ENCODE assay signal across 1 cellular context in the genomic region with DNA sequence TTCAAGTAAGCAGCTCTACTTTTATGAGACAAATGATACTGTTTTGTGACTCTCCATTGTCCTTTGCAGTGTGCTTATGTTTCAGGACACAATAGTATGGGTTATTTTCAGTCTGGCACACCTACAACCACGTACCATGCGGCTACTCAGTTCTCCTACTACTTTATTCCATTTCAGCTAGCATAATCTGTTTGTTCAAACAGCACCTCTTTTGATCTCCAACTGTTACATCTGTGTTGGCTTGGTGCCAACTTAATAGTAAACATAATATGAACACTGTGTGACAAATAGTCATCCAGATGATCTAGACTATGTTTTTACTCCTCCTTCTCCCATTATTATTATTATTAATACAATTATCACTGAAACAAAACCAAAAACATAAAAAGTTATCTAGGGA.
TF ChIP-seq lines count a peak whose summit lies in the region.

No MANE protein-coding gene starts in this region.

TF ChIP-seq in H1, 55 proteins besides CTCF, POLR2A, EP300 and RAD21:
- TF ChIP-seq TAF1 (IDR thresholded peaks at IDR 0.05; ENCODE audit: low read depth, low read length) (no peak), CHD7 (IDR thresholded peaks at IDR 0.05; ENCODE audit: insufficient replicate concordance, low read length) (no peak), JUND (IDR thresholded peaks at IDR 0.05; ENCODE audit: low read length) (no peak), USF2 (IDR thresholded peaks at IDR 0.05; ENCODE audit: low read length) (no peak), SIX5 (IDR thresholded peaks at IDR 0.05; ENCODE audit: low read depth, low read length) (no peak), SIRT6 (IDR thresholded peaks at IDR 0.05; ENCODE audit: low read length) (no peak), GTF2F1 (IDR thresholded peaks at IDR 0.05; ENCODE audit: borderline replicate concordance, low read depth, low read length) (no peak), ZNF274 (IDR thresholded peaks at IDR 0.05; ENCODE audit: borderline replicate concordance, extremely low read depth, low read length) (no peak), CHD2 (IDR thresholded peaks at IDR 0.05; ENCODE audit: low read length) (no peak), POLR2AphosphoS5 (IDR thresholded peaks at IDR 0.05; ENCODE audit: low read depth, low read length) (no peak), RNF2 (IDR thresholded peaks at IDR 0.05; ENCODE audit: borderline replicate concordance, low read depth, low read length, missing control alignments, poor library complexity, severe bottlenecking) (no peak), MAFK (IDR thresholded peaks at IDR 0.05; ENCODE audit: low read depth, low read length) (no peak), TCF12 (IDR thresholded peaks at IDR 0.05; ENCODE audit: low read depth, low read length) (no peak), POU5F1 (IDR thresholded peaks at IDR 0.05; ENCODE audit: low read depth, low read length) (no peak), CHD1 (IDR thresholded peaks at IDR 0.05; ENCODE audit: low read depth, low read length) (no peak), KDM5A (IDR thresholded peaks at IDR 0.05; ENCODE audit: low read length) (no peak), KDM4A (IDR thresholded peaks at IDR 0.05; ENCODE audit: low read depth, low read length, severe bottlenecking) (no peak)
TF ChIP-seq in H1: peak in this region for 0.
